ENCODE assay signal across 8 cellular contexts in genomic region chr11:121463689-121464335, GRCh38. TPM values are rescaled to one million over a fixed set of nuclear protein-coding genes. Genes with fewer than 3 reads are reported as not detected.
DNase-seq lines count a peak whose midpoint lies in the region; ATAC-seq, FAIRE-seq and TF ChIP-seq lines count a peak whose summit lies in the region.

No MANE protein-coding gene starts in this region.

- TF ChIP-seq POLR2A in endothelial cell of umbilical vein (IDR thresholded peaks at IDR 0.05; ENCODE audit: low read depth, low read length), result no peak

- no peaks in the 10 kb centered on the region for H4K20me1 ChIP-seq in endothelial cell of umbilical vein (replicated peaks; ENCODE audit: control insufficient read depth, extremely low read depth, insufficient read depth, low read length)

- H3K9me3 Mint-ChIP-seq in activated CD4-positive, alpha-beta T cell treated with anti-CD3 and anti-CD28 coated beads, Interleukin-2, amount 10 ng/mL, durations not matched to agents 7 days and 5 days, result no peaks in the 10 kb centered on the region

- no peaks in the 10 kb centered on the region for H3K27me3 Mint-ChIP-seq in activated CD4-positive, alpha-beta T cell treated with anti-CD3 and anti-CD28 coated beads, Interleukin-2, amount 10 ng/mL, durations not matched to agents 7 days and 5 days

- H2AFZ ChIP-seq in endothelial cell of umbilical vein (ENCODE audit: low read depth, low read length), result no peak overlapping the region

- no peak overlapping the region for H3K4me3 ChIP-seq in RWPE2 (ENCODE audit: severe bottlenecking)
- no peak overlapping the region for H3K4me3 ChIP-seq in endothelial cell of umbilical vein (replicated peaks in 1 of 3; ENCODE audit: insufficient read depth in 1 of 3, low read depth in 1 of 3, low read length in 3 of 3)
- H3K4me3 ChIP-seq in small intestine (ENCODE audit: low read depth in 1 of 2, low read length in 2 of 2), result no peak overlapping the region

- H3K27ac ChIP-seq in RWPE2 (ENCODE audit: poor library complexity, severe bottlenecking) (peak overlapping the region; percentile 94), endothelial cell of umbilical vein (ENCODE audit: insufficient read depth, low read depth, low read length) (no peak overlapping the region), temporal lobe (ENCODE audit: low read depth, low read length) (peak overlapping the region; percentile 60), small intestine (ENCODE audit: low read depth in 1 of 2, low read length in 1 of 2) (no peak overlapping the region)

- TF ChIP-seq CTCF in RWPE2 (IDR thresholded peaks at IDR 0.05; ENCODE audit: poor library complexity, severe bottlenecking) (no peak), endothelial cell of umbilical vein (IDR thresholded peaks at IDR 0.05; ENCODE audit: extremely low read depth in 1 of 2, insufficient read depth in 1 of 2, low read depth in 1 of 2, low read length in 2 of 2) (no peak), D721Med (IDR thresholded peaks at IDR 0.05; ENCODE audit: insufficient read depth, missing control alignments) (no peak)

- H3K4me2 ChIP-seq in endothelial cell of umbilical vein (ENCODE audit: insufficient read depth, low read length), result peak overlapping the region; percentile 13

- no peaks in the 10 kb centered on the region for H3K9me1 ChIP-seq in endothelial cell of umbilical vein (replicated peaks; ENCODE audit: control insufficient read depth, extremely low read depth, insufficient read depth, low read length)

- POLR2A ChIA-PET in activated CD4-positive, alpha-beta T cell treated with anti-CD3 and anti-CD28 coated beads, Interleukin-2, amount 10 ng/mL, durations not matched to agents 7 days and 5 days (lab: Charles Lee), result interaction anchor here (0.6 to 1.1 kb wide), 3 partner anchors 9 to 31 kb away, joined by 3 to 5 read pairs (median 3); no protein-coding TSS in a partner anchor
- POLR2A ChIA-PET in endothelial cell of umbilical vein (lab: Charles Lee), result no interaction called here

- no peak for DNase-seq in activated CD4-positive, alpha-beta T cell treated with anti-CD3 and anti-CD28 coated beads, Interleukin-2, amount 10 ng/mL, durations not matched to agents 7 days and 5 days
- no peak for DNase-seq in activated CD4-positive, alpha-beta T cell treated with anti-CD3 and anti-CD28 coated beads for 4 hours
- DNase-seq in RWPE2 (ENCODE audit: low spot score) (no peak), endothelial cell of umbilical vein (ENCODE audit: low read depth, low spot score) (no peak), CD1c-positive myeloid dendritic cell (ENCODE audit: extremely low spot score) (no peak), small intestine (no peak), D721Med (ENCODE audit: insufficient read length, low spot score) (no peak)

- no peak for ATAC-seq in RWPE2 (ENCODE audit: low read depth)

- peaks cover 55% of the 10 kb centered on the region for H3K4me1 ChIP-seq in RWPE2 (ENCODE audit: insufficient read depth, poor library complexity, severe bottlenecking)
- H3K4me1 ChIP-seq in endothelial cell of umbilical vein (ENCODE audit: control insufficient read depth, extremely low read depth, insufficient read depth, low read length), result peaks cover 32% of the 10 kb centered on the region
- peaks cover 3 to 6% of the 10 kb centered on the region in 2 donors for H3K4me1 ChIP-seq in small intestine (ENCODE audit: control insufficient read depth in 2 of 2, insufficient read depth in 1 of 2, low read depth in 1 of 2, low read length in 1 of 2)

- WGBS in small intestine, 3 donors, result 85 to 90% (median 86%) methylated on average over 6 of the region's 6 CpGs

- no peaks in the 10 kb centered on the region for H3K79me2 ChIP-seq in endothelial cell of umbilical vein (ENCODE audit: control insufficient read depth, insufficient read depth, low read length)

- H3K4me3 Mint-ChIP-seq in activated CD4-positive, alpha-beta T cell treated with anti-CD3 and anti-CD28 coated beads, Interleukin-2, amount 10 ng/mL, durations not matched to agents 7 days and 5 days, result peak overlapping the region; percentile 61

- FAIRE-seq in endothelial cell of umbilical vein (lab: Jason Lieb, UNC) (no peak), small intestine (lab: Jason Lieb, UNC) (no peak), D721Med (lab: Jason Lieb, UNC) (no peak)

- intact Hi-C loops in endothelial cell of umbilical vein (cut with micrococcal nuclease), result loop anchor here (1.0 kb wide), 1 partner anchor 12 kb away; the partner anchor contains the start of genes SORL1 and SORL1-AS1

- peaks cover 97% of the 10 kb centered on the region for H3K4me1 Mint-ChIP-seq in activated CD4-positive, alpha-beta T cell treated with anti-CD3 and anti-CD28 coated beads, Interleukin-2, amount 10 ng/mL, durations not matched to agents 7 days and 5 days

- H3K9ac ChIP-seq in endothelial cell of umbilical vein (replicated peaks; ENCODE audit: extremely low read depth, insufficient read depth, low read length), result no peak overlapping the region

- H3K27ac Mint-ChIP-seq in activated CD4-positive, alpha-beta T cell treated with anti-CD3 and anti-CD28 coated beads, Interleukin-2, amount 10 ng/mL, durations not matched to agents 7 days and 5 days, result peak overlapping the region; percentile 93

- CTCF ChIA-PET in activated CD4-positive, alpha-beta T cell treated with anti-CD3 and anti-CD28 coated beads, Interleukin-2, amount 10 ng/mL, durations not matched to agents 7 days and 5 days (lab: Charles Lee), result interaction anchor here (0.8 to 4.9 kb wide), 5 partner anchors 9 to 78 kb away, joined by 3 to 27 read pairs (median 4); partner anchors contain the start of genes SORL1 and SORL1-AS1
- CTCF ChIA-PET in endothelial cell of umbilical vein (lab: Charles Lee), result interaction anchor here (1.1 to 1.4 kb wide), 2 partner anchors 11 to 13 kb away, joined by 4 to 5 read pairs; partner anchors contain the start of gene SORL1-AS1

- H3K36me3 ChIP-seq in RWPE2 (ENCODE audit: low read depth) (no peaks in the 10 kb centered on the region), endothelial cell of umbilical vein (ENCODE audit: control insufficient read depth in 2 of 2, extremely low read depth in 1 of 2, insufficient read depth in 2 of 2, low read length in 2 of 2) (no peaks in the 10 kb centered on the region), small intestine (ENCODE audit: control insufficient read depth in 2 of 2, insufficient read depth in 2 of 2, low read length in 2 of 2) (no peaks in the 10 kb centered on the region)

- no peaks in the 10 kb centered on the region for H3K9me3 ChIP-seq in RWPE2 (ENCODE audit: severe bottlenecking)
- no peaks in the 10 kb centered on the region for H3K9me3 ChIP-seq in endothelial cell of umbilical vein (replicated peaks; ENCODE audit: control insufficient read depth, insufficient read depth, low read length)
- H3K9me3 ChIP-seq in small intestine (ENCODE audit: control insufficient read depth, low read depth), result no peaks in the 10 kb centered on the region

- no TSS peak for BruUV-seq in endothelial cell of umbilical vein (replicated peaks; lab: Mats Ljungman, UMichigan)

- H3K27me3 ChIP-seq in RWPE2 (ENCODE audit: insufficient read depth, poor library complexity, severe bottlenecking), result no peaks in the 10 kb centered on the region
- peaks cover 0 to 2% of the 10 kb centered on the region in 2 experiments for H3K27me3 ChIP-seq in endothelial cell of umbilical vein (ENCODE audit: control insufficient read depth in 2 of 2, insufficient read depth in 2 of 2, low read length in 2 of 2)
- H3K27me3 ChIP-seq in small intestine (ENCODE audit: control insufficient read depth in 2 of 2, insufficient read depth in 2 of 2, low read length in 2 of 2), result no peaks in the 10 kb centered on the region

- dilution Hi-C loops in endothelial cell of umbilical vein (cut with MboI; ENCODE audit: extremely low pct_ligation_motif_present, low sequenced_read_pairs), result no loop called here

- H3K36me3 Mint-ChIP-seq in activated CD4-positive, alpha-beta T cell treated with anti-CD3 and anti-CD28 coated beads, Interleukin-2, amount 10 ng/mL, durations not matched to agents 7 days and 5 days (ENCODE audit: low read depth), result peaks cover 60% of the 10 kb centered on the region

TF ChIP-seq in endothelial cell of umbilical vein, 7 proteins besides CTCF, POLR2A, EP300 and RAD21:
- TF ChIP-seq MYC (IDR thresholded peaks at IDR 0.05; ENCODE audit: low read depth, low read length), result no peak
- TF ChIP-seq GATA2 (IDR thresholded peaks at IDR 0.05; ENCODE audit: insufficient read depth, insufficient read length, low read depth, low read length), result no peak
- no peak for TF ChIP-seq MAX (IDR thresholded peaks at IDR 0.05; ENCODE audit: insufficient read depth, insufficient read length)
- TF ChIP-seq POLR2AphosphoS5 (IDR thresholded peaks at IDR 0.05; ENCODE audit: insufficient read depth, low read depth, low read length), result no peak
- TF ChIP-seq JUN (IDR thresholded peaks at IDR 0.05; ENCODE audit: borderline replicate concordance, insufficient read depth, insufficient read length, low read depth), result no peak
- TF ChIP-seq FOS (IDR thresholded peaks at IDR 0.05; ENCODE audit: borderline replicate concordance, insufficient read depth, low read length), result no peak
- no peak for TF ChIP-seq EZH2 (IDR thresholded peaks at IDR 0.05; ENCODE audit: borderline replicate concordance, low read depth, low read length, severe bottlenecking)

RNA-seq across cellular contexts. Expression of gene SORL1, which starts 11.7 kb away (rescaled TPM):
- 100 to 1,000 TPM; 197 to 207 TPM for total RNA-seq in activated CD4-positive, alpha-beta T cell treated with anti-CD3 and anti-CD28 coated beads, Interleukin-2, amount 10 ng/mL, durations not matched to agents 7 days and 5 days
- total RNA-seq in endothelial cell of umbilical vein (0.16 and 0.31 TPM in 2 replicates), temporal lobe (40.6 TPM)
- polyA plus RNA-seq in endothelial cell of umbilical vein (0.10 and 0.17 TPM in 2 replicates), small intestine (1 to 10 TPM; 4.6 to 6.5 (median 5.2) TPM)
- polyA plus RNA-seq in endothelial cell of umbilical vein (2011; cell fraction: cytosol; rRNA removed), result 0.04 and 0.05 TPM in 2 replicates
- polyA plus RNA-seq in endothelial cell of umbilical vein (2011; cell fraction: nucleus; rRNA removed), result 0.20 and 0.81 TPM in 2 replicates
- polyA plus RNA-seq in endothelial cell of umbilical vein (2012), result 0.08 and 0.15 TPM in 2 replicates
- polyA minus RNA-seq in endothelial cell of umbilical vein, result 0.27 and 0.83 TPM in 2 replicates
- polyA minus RNA-seq in endothelial cell of umbilical vein (2011; cell fraction: cytosol; rRNA and poly(A)+ RNA removed), result 5.1 TPM
- polyA minus RNA-seq in endothelial cell of umbilical vein (2011; cell fraction: nucleus; rRNA and poly(A)+ RNA removed), result 0.34 TPM in 2 replicates

Comparison
In these comparisons a context has a peak if more than half of its experiments do, and no peak if none do; other contexts are left out.
1. H3K27ac ChIP-seq: peak in RWPE2 (single experiment) and temporal lobe (single experiment); none in endothelial cell of umbilical vein (single experiment) and small intestine (0 of 2).
2. RNA of gene SORL1, which starts 11.7 kb away (total RNA-seq): 197 to 207 TPM in activated CD4-positive, alpha-beta T cell treated with anti-CD3 and anti-CD28 coated beads, Interleukin-2, amount 10 ng/mL, durations not matched to agents 7 days and 5 days and 40.6 TPM in temporal lobe (single experiment); 0.16 to 0.31 TPM in endothelial cell of umbilical vein; every median in the first group is over 10 times any median in the second.